2 cellular contexts compared by ENCODE assay signal in the genomic region with DNA sequence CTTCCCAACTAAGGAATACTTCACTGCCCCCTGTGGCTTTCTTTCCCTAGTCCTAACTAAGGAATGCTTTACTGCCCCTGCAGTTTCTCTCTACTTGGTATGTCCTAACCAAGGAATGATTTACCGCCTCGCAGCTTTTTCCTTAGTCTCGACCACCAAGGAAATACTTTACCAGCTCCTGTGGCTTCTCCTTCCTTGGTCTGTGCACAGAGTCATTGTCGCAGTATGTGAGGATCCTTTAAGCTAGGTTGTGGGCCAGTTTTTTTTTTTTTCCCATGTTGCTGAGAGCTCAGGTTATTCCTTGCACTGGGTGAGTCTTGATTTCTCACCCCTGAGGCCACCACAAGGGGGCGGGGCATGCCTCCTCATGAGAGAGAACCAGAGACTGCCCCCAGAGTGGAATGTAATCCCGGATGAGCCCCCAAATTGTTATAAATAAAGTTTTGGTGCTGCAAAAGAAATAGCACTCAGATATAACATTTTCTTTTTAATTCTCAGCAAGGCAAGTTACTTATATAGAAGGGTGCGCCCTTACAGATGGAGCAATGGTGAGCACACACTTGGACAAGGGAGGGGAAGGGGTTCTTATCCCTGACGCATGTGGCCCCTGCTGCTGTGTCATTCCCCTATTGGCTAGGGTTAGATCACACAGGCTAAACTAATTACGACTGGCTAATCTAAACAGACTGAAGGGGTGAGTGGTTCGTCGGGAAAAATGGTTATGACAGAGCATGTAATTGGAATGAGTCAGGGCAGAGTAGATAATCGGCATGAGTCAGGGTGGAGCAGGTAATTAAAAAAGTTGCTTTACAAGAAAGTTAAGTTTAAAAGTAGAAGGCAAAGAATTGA.
TF ChIP-seq lines count a peak whose summit lies in the region.

No MANE protein-coding gene starts in this region.

TF ChIP-seq in SK-N-SH, 30 proteins besides CTCF, POLR2A, EP300 and RAD21:
- TF ChIP-seq ELF1 (IDR thresholded peaks at IDR 0.05), result no peak
- TF ChIP-seq CHD2 (IDR thresholded peaks at IDR 0.05; ENCODE audit: low read length, partially characterized antibody), result no peak
- TF ChIP-seq POLR2AphosphoS5 (IDR thresholded peaks at IDR 0.05; ENCODE audit: low read depth, low read length), result no peak

TF ChIP-seq in SK-N-SH treated with all-trans-retinoic acid at 6 μM for 48 hours, 23 proteins besides CTCF, POLR2A, EP300 and RAD21:
- TF ChIP-seq, protein P1, sequence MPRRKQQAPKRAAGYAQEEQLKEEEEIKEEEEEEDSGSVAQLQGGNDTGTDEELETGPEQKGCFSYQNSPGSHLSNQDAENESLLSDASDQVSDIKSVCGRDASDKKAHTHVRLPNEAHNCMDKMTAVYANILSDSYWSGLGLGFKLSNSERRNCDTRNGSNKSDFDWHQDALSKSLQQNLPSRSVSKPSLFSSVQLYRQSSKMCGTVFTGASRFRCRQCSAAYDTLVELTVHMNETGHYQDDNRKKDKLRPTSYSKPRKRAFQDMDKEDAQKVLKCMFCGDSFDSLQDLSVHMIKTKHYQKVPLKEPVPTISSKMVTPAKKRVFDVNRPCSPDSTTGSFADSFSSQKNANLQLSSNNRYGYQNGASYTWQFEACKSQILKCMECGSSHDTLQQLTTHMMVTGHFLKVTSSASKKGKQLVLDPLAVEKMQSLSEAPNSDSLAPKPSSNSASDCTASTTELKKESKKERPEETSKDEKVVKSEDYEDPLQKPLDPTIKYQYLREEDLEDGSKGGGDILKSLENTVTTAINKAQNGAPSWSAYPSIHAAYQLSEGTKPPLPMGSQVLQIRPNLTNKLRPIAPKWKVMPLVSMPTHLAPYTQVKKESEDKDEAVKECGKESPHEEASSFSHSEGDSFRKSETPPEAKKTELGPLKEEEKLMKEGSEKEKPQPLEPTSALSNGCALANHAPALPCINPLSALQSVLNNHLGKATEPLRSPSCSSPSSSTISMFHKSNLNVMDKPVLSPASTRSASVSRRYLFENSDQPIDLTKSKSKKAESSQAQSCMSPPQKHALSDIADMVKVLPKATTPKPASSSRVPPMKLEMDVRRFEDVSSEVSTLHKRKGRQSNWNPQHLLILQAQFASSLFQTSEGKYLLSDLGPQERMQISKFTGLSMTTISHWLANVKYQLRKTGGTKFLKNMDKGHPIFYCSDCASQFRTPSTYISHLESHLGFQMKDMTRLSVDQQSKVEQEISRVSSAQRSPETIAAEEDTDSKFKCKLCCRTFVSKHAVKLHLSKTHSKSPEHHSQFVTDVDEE (CRISPR knock-in tag; IDR thresholded peaks at IDR 0.05), result no peak
- no peak for TF ChIP-seq ZFP30 (CRISPR knock-in tag; IDR thresholded peaks at IDR 0.05)
- TF ChIP-seq, protein P2, sequence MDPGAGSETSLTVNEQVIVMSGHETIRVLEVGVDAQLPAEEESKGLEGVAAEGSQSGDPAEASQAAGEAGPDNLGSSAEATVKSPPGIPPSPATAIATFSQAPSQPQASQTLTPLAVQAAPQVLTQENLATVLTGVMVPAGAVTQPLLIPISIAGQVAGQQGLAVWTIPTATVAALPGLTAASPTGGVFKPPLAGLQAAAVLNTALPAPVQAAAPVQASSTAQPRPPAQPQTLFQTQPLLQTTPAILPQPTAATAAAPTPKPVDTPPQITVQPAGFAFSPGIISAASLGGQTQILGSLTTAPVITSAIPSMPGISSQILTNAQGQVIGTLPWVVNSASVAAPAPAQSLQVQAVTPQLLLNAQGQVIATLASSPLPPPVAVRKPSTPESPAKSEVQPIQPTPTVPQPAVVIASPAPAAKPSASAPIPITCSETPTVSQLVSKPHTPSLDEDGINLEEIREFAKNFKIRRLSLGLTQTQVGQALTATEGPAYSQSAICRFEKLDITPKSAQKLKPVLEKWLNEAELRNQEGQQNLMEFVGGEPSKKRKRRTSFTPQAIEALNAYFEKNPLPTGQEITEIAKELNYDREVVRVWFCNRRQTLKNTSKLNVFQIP (CRISPR knock-in tag; IDR thresholded peaks at IDR 0.05; ENCODE audit: borderline replicate concordance, low read depth), result no peak
- no peak for TF ChIP-seq ZFP3 (CRISPR knock-in tag; IDR thresholded peaks at IDR 0.05)
- no peak for TF ChIP-seq ZNF565 (CRISPR knock-in tag; conservative IDR thresholded peaks at IDR 0.05; ENCODE audit: low read depth)
- TF ChIP-seq ESRRG (CRISPR knock-in tag; IDR thresholded peaks at IDR 0.05), result no peak
- TF ChIP-seq RARB (CRISPR knock-in tag; IDR thresholded peaks at IDR 0.05), result no peak
- no peak for TF ChIP-seq ZNF70 (CRISPR knock-in tag; IDR thresholded peaks at IDR 0.05)
- TF ChIP-seq, protein P3, sequence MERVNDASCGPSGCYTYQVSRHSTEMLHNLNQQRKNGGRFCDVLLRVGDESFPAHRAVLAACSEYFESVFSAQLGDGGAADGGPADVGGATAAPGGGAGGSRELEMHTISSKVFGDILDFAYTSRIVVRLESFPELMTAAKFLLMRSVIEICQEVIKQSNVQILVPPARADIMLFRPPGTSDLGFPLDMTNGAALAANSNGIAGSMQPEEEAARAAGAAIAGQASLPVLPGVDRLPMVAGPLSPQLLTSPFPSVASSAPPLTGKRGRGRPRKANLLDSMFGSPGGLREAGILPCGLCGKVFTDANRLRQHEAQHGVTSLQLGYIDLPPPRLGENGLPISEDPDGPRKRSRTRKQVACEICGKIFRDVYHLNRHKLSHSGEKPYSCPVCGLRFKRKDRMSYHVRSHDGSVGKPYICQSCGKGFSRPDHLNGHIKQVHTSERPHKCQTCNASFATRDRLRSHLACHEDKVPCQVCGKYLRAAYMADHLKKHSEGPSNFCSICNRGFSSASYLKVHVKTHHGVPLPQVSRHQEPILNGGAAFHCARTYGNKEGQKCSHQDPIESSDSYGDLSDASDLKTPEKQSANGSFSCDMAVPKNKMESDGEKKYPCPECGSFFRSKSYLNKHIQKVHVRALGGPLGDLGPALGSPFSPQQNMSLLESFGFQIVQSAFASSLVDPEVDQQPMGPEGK (CRISPR knock-in tag; IDR thresholded peaks at IDR 0.05; ENCODE audit: borderline replicate concordance), result no peak
